In genomic region chr7:144903201-144903600, GRCh38 we compare ENCODE assay signal across 33 cellular contexts.
"Had no signal": no experiment of that assay in that cellular context is flagged by ENCODE, and none has a peak within 500 bp of the region (broad histone marks: within the 10 kb centered on the region; RNA-seq: fewer than 3 reads in every experiment).

No MANE protein-coding gene starts in this region.

- H3K4me3 Mint-ChIP-seq: activated B cell treated with CpG ODN at 0.5 μM for 24 hours; activated CD4-positive, alpha-beta memory T cell treated with anti-CD3 and anti-CD28 coated beads for 36 hours; activated CD4-positive, alpha-beta T cell treated with anti-CD3 and anti-CD28 coated beads, Interleukin-2, amount 10 ng/mL, durations not matched to agents 24 days and 14 days; activated CD8-positive, alpha-beta memory T cell treated with anti-CD3 and anti-CD28 coated beads, Interleukin-2, amount 10 ng/mL, durations not matched to agents 7 days and 5 days; activated CD8-positive, alpha-beta T cell treated with anti-CD3 and anti-CD28 coated beads, Interleukin-2, amount 10 ng/mL, durations not matched to agents 7 days and 5 days; activated naive CD4-positive, alpha-beta T cell treated with anti-CD3 and anti-CD28 coated beads for 36 hours; activated naive CD4-positive, alpha-beta T cell treated with anti-CD3 and anti-CD28 coated beads, Interleukin-2, amount 50 U/mL, for 24 hours; activated naive CD8-positive, alpha-beta T cell treated with anti-CD3 and anti-CD28 coated beads for 36 hours; activated naive CD8-positive, alpha-beta T cell treated with anti-CD3 and anti-CD28 coated beads, Interleukin-2, amount 50 U/mL, for 24 hours; activated T-helper 1 cell treated with anti-CD3 and anti-CD28 coated beads, Interleukin-12 subunit alpha, Interleukin-12 subunit beta, Interleukin-2, Interleukin-4 antibody, amounts not matched to agents 30 ng/mL and 10 ng/mL and 1 ng/mL, durations not matched to agents 14 hours and 24 hours and 36 hours; T-helper 17 cell; T-helper 2 cell treated with Interferon-gamma antibody and Interleukin-4, amounts not matched to agents 5 μg/mL and 100 μg/mL, for 36 hours had no signal

- FAIRE-seq: frontal cortex had no signal

- H3K27me3 ChIP-seq: adrenal gland, body of pancreas, cardiac muscle cell, colonic mucosa, esophagus squamous epithelium had no signal

- ATAC-seq: activated CD4-positive, CD25-positive, alpha-beta regulatory T cell treated with anti-CD3 and anti-CD28 coated beads, Interleukin-2, amount 50 U/mL, for 24 hours; activated CD8-positive, alpha-beta memory T cell treated with anti-CD3 and anti-CD28 coated beads, Interleukin-2, amount 10 ng/mL, durations not matched to agents 7 days and 5 days; activated CD8-positive, alpha-beta T cell treated with anti-CD3 and anti-CD28 coated beads, Interleukin-2, amount 10 ng/mL, durations not matched to agents 7 days and 5 days; activated naive CD8-positive, alpha-beta T cell treated with anti-CD3 and anti-CD28 coated beads, Interleukin-2, amount 50 U/mL, for 24 hours; body of pancreas; T-helper 17 cell had no signal

- H3K4me1 ChIP-seq: adrenal gland, body of pancreas, colonic mucosa, esophagus squamous epithelium had no signal

- H3K27ac Mint-ChIP-seq: activated B cell treated with CpG ODN at 0.5 μM for 24 hours; activated CD4-positive, alpha-beta memory T cell treated with anti-CD3 and anti-CD28 coated beads for 36 hours; activated CD4-positive, alpha-beta T cell treated with anti-CD3 and anti-CD28 coated beads, Interleukin-2, amount 10 ng/mL, durations not matched to agents 24 days and 14 days; activated CD8-positive, alpha-beta memory T cell treated with anti-CD3 and anti-CD28 coated beads, Interleukin-2, amount 10 ng/mL, durations not matched to agents 7 days and 5 days; activated CD8-positive, alpha-beta T cell treated with anti-CD3 and anti-CD28 coated beads, Interleukin-2, amount 10 ng/mL, durations not matched to agents 7 days and 5 days; activated naive CD4-positive, alpha-beta T cell treated with anti-CD3 and anti-CD28 coated beads for 36 hours; activated naive CD4-positive, alpha-beta T cell treated with anti-CD3 and anti-CD28 coated beads, Interleukin-2, amount 50 U/mL, for 24 hours; activated naive CD8-positive, alpha-beta T cell treated with anti-CD3 and anti-CD28 coated beads for 36 hours; activated naive CD8-positive, alpha-beta T cell treated with anti-CD3 and anti-CD28 coated beads, Interleukin-2, amount 50 U/mL, for 24 hours; activated T-helper 1 cell treated with anti-CD3 and anti-CD28 coated beads, Interleukin-12 subunit alpha, Interleukin-12 subunit beta, Interleukin-2, Interleukin-4 antibody, amounts not matched to agents 30 ng/mL and 10 ng/mL and 1 ng/mL, durations not matched to agents 14 hours and 24 hours and 36 hours; activated T-helper 2 cell treated with anti-CD3 and anti-CD28 coated beads, Interferon-gamma antibody, Interleukin-2, Interleukin-4, amounts not matched to agents 10 μg/mL and 5 μg/mL and 100 μg/mL, durations not matched to agents 14 hours and 24 hours and 36 hours; T-helper 17 cell; T-helper 2 cell treated with Interferon-gamma antibody and Interleukin-4, amounts not matched to agents 5 μg/mL and 100 μg/mL, for 36 hours had no signal

- H3K4me3 ChIP-seq: adrenal gland, body of pancreas, cardiac muscle cell, colonic mucosa, esophagus squamous epithelium had no signal

- H3K27ac ChIP-seq: adrenal gland, body of pancreas, cardiac muscle cell, colonic mucosa, esophagus squamous epithelium, WERI-Rb-1 had no signal

- H3K9me3 Mint-ChIP-seq: activated B cell treated with CpG ODN at 0.5 μM for 24 hours; activated CD4-positive, alpha-beta memory T cell treated with anti-CD3 and anti-CD28 coated beads for 36 hours; activated CD4-positive, alpha-beta T cell treated with anti-CD3 and anti-CD28 coated beads, Interleukin-2, amount 10 ng/mL, durations not matched to agents 24 days and 14 days; activated naive CD8-positive, alpha-beta T cell treated with anti-CD3 and anti-CD28 coated beads for 36 hours; activated naive CD8-positive, alpha-beta T cell treated with anti-CD3 and anti-CD28 coated beads, Interleukin-2, amount 50 U/mL, for 24 hours; activated T-helper 1 cell treated with anti-CD3 and anti-CD28 coated beads, Interleukin-12 subunit alpha, Interleukin-12 subunit beta, Interleukin-2, Interleukin-4 antibody, amounts not matched to agents 30 ng/mL and 10 ng/mL and 1 ng/mL, durations not matched to agents 14 hours and 24 hours and 36 hours; activated T-helper 2 cell treated with anti-CD3 and anti-CD28 coated beads, Interferon-gamma antibody, Interleukin-2, Interleukin-4, amounts not matched to agents 10 μg/mL and 5 μg/mL and 100 μg/mL, durations not matched to agents 14 hours and 24 hours and 36 hours; T-helper 2 cell treated with Interferon-gamma antibody and Interleukin-4, amounts not matched to agents 5 μg/mL and 100 μg/mL, for 36 hours had no signal

- H3K27me3 Mint-ChIP-seq: activated CD8-positive, alpha-beta memory T cell treated with anti-CD3 and anti-CD28 coated beads, Interleukin-2, amount 10 ng/mL, durations not matched to agents 7 days and 5 days; activated naive CD8-positive, alpha-beta T cell treated with anti-CD3 and anti-CD28 coated beads for 36 hours had no signal

- DNase-seq: activated B cell treated with CpG ODN at 0.5 μM for 24 hours; activated CD4-positive, alpha-beta memory T cell treated with anti-CD3 and anti-CD28 coated beads for 36 hours; activated CD4-positive, alpha-beta T cell treated with anti-CD3 and anti-CD28 coated beads, Interleukin-2, amount 10 ng/mL, durations not matched to agents 24 days and 14 days; activated CD8-positive, alpha-beta memory T cell treated with anti-CD3 and anti-CD28 coated beads, Interleukin-2, amount 10 ng/mL, durations not matched to agents 7 days and 5 days; activated CD8-positive, alpha-beta memory T cell treated with anti-CD3 and anti-CD28 coated beads, Interleukin-2, amount 50 U/mL, for 4 hours; activated CD8-positive, alpha-beta T cell treated with anti-CD3 and anti-CD28 coated beads, Interleukin-2, amount 10 ng/mL, durations not matched to agents 7 days and 5 days; activated effector memory CD4-positive, alpha-beta T cell treated with anti-CD3 and anti-CD28 coated beads, Interleukin-2, amount 50 U/mL, for 16 hours; activated naive CD4-positive, alpha-beta T cell treated with anti-CD3 and anti-CD28 coated beads for 36 hours; activated naive CD8-positive, alpha-beta T cell treated with anti-CD3 and anti-CD28 coated beads for 36 hours; activated naive CD8-positive, alpha-beta T cell treated with anti-CD3 and anti-CD28 coated beads, Interleukin-2, amount 50 U/mL, for 24 hours; activated T-cell treated with anti-CD3 and anti-CD28 coated beads, Interleukin-2, amount 50 U/mL, for 1 hour; activated T-cell treated with anti-CD3 and anti-CD28 coated beads, Interleukin-2, amount 50 U/mL, for 48 hours; adrenal gland; amygdala; aorta; body of pancreas; central memory CD4-positive, alpha-beta T cell; cerebellar nuclear complex; colonic mucosa; effector CD8-positive, alpha-beta T cell; esophagus squamous epithelium; head of caudate nucleus; T-helper 1 cell; T-helper 17 cell; T1000; WERI-Rb-1 had no signal

- H3K36me3 ChIP-seq: adrenal gland, cardiac muscle cell, colonic mucosa, esophagus squamous epithelium, WERI-Rb-1 had no signal

- H3K9me3 ChIP-seq: adrenal gland, body of pancreas, colonic mucosa, esophagus squamous epithelium had no signal

- H3K36me3 Mint-ChIP-seq: activated CD4-positive, alpha-beta memory T cell treated with anti-CD3 and anti-CD28 coated beads for 36 hours; activated CD8-positive, alpha-beta memory T cell treated with anti-CD3 and anti-CD28 coated beads, Interleukin-2, amount 10 ng/mL, durations not matched to agents 7 days and 5 days; activated naive CD4-positive, alpha-beta T cell treated with anti-CD3 and anti-CD28 coated beads, Interleukin-2, amount 50 U/mL, for 24 hours; activated naive CD8-positive, alpha-beta T cell treated with anti-CD3 and anti-CD28 coated beads for 36 hours had no signal
